In genomic region chr10:57993302-57993701, GRCh38 we compare ENCODE assay signal across 21 cellular contexts.
"Had no signal": no experiment of that assay in that cellular context is flagged by ENCODE, and none has a peak within 500 bp of the region (broad histone marks: within the 10 kb centered on the region; RNA-seq: fewer than 3 reads in every experiment).

No MANE protein-coding gene starts in this region.

- H3K4me3 Mint-ChIP-seq: activated CD4-positive, alpha-beta memory T cell treated with anti-CD3 and anti-CD28 coated beads, Interleukin-2, amount 10 ng/mL, durations not matched to agents 7 days and 5 days; activated CD4-positive, alpha-beta T cell treated with anti-CD3 and anti-CD28 coated beads for 36 hours; activated naive CD4-positive, alpha-beta T cell treated with anti-CD3 and anti-CD28 coated beads, Interleukin-2, amount 10 ng/mL, durations not matched to agents 7 days and 5 days; activated naive CD8-positive, alpha-beta T cell treated with anti-CD3 and anti-CD28 coated beads for 36 hours; activated T-helper 17 cell treated with anti-CD3 and anti-CD28 coated beads, Interleukin-2, amount 50 U/mL, for 72 hours; T-helper 17 cell had no signal

- ATAC-seq: activated CD4-positive, alpha-beta T cell treated with anti-CD3 and anti-CD28 coated beads for 36 hours; activated T-helper 17 cell treated with anti-CD3 and anti-CD28 coated beads, Interleukin-2, amount 50 U/mL, for 72 hours; T-helper 17 cell had no signal

- DNase-seq: activated CD4-positive, alpha-beta memory T cell treated with anti-CD3 and anti-CD28 coated beads, Interleukin-2, amount 10 ng/mL, durations not matched to agents 7 days and 5 days; activated CD4-positive, alpha-beta T cell treated with anti-CD3 and anti-CD28 coated beads for 36 hours; activated CD4-positive, alpha-beta T cell treated with anti-CD3 and anti-CD28 coated beads, Interleukin-2, amount 50 U/mL, for 1 hour; activated gamma-delta T cell treated with Interleukin-2 at 50 U/mL for 16 hours; activated naive CD4-positive, alpha-beta T cell treated with anti-CD3 and anti-CD28 coated beads, Interleukin-2, amount 10 ng/mL, durations not matched to agents 7 days and 5 days; activated naive CD8-positive, alpha-beta T cell treated with anti-CD3 and anti-CD28 coated beads for 36 hours; activated T-cell treated with anti-CD3 and anti-CD28 coated beads for 4 hours; activated T-cell treated with anti-CD3 and anti-CD28 coated beads, Interleukin-2, amount 50 U/mL, for 48 hours; anterior cingulate cortex; caudate nucleus; Karpas-422; NCI-H1436 treated with DMSO at 0.1 percent for 48 hours; NCI-H187; NCI-H2081; NCI-H510A treated with DMSO at 0.1 percent for 48 hours; SHP77 treated with DMSO at 0.1 percent for 48 hours; T-helper 17 cell; T-helper 9 cell had no signal

- H3K9me3 Mint-ChIP-seq: activated CD4-positive, alpha-beta memory T cell treated with anti-CD3 and anti-CD28 coated beads, Interleukin-2, amount 10 ng/mL, durations not matched to agents 7 days and 5 days; activated naive CD8-positive, alpha-beta T cell treated with anti-CD3 and anti-CD28 coated beads for 36 hours; activated T-helper 17 cell treated with anti-CD3 and anti-CD28 coated beads, Interleukin-2, amount 50 U/mL, for 72 hours had no signal

- H3K36me3 Mint-ChIP-seq: activated naive CD4-positive, alpha-beta T cell treated with anti-CD3 and anti-CD28 coated beads, Interleukin-2, amount 10 ng/mL, durations not matched to agents 7 days and 5 days; activated naive CD8-positive, alpha-beta T cell treated with anti-CD3 and anti-CD28 coated beads for 36 hours had no signal

- H3K4me1 Mint-ChIP-seq: activated CD4-positive, alpha-beta memory T cell treated with anti-CD3 and anti-CD28 coated beads, Interleukin-2, amount 10 ng/mL, durations not matched to agents 7 days and 5 days; activated CD4-positive, alpha-beta T cell treated with anti-CD3 and anti-CD28 coated beads for 36 hours; activated naive CD4-positive, alpha-beta T cell treated with anti-CD3 and anti-CD28 coated beads, Interleukin-2, amount 10 ng/mL, durations not matched to agents 7 days and 5 days; activated naive CD8-positive, alpha-beta T cell treated with anti-CD3 and anti-CD28 coated beads for 36 hours; activated T-helper 17 cell treated with anti-CD3 and anti-CD28 coated beads, Interleukin-2, amount 50 U/mL, for 72 hours; T-helper 17 cell had no signal

- FAIRE-seq: RCC 7860, TTC549 had no signal

- H3K27ac Mint-ChIP-seq: activated CD4-positive, alpha-beta memory T cell treated with anti-CD3 and anti-CD28 coated beads, Interleukin-2, amount 10 ng/mL, durations not matched to agents 7 days and 5 days; activated CD4-positive, alpha-beta T cell treated with anti-CD3 and anti-CD28 coated beads for 36 hours; activated naive CD4-positive, alpha-beta T cell treated with anti-CD3 and anti-CD28 coated beads, Interleukin-2, amount 10 ng/mL, durations not matched to agents 7 days and 5 days; activated naive CD8-positive, alpha-beta T cell treated with anti-CD3 and anti-CD28 coated beads for 36 hours; activated T-helper 17 cell treated with anti-CD3 and anti-CD28 coated beads, Interleukin-2, amount 50 U/mL, for 72 hours; T-helper 17 cell had no signal

- H3K27me3 Mint-ChIP-seq: activated CD4-positive, alpha-beta memory T cell treated with anti-CD3 and anti-CD28 coated beads, Interleukin-2, amount 10 ng/mL, durations not matched to agents 7 days and 5 days; activated CD4-positive, alpha-beta T cell treated with anti-CD3 and anti-CD28 coated beads for 36 hours; activated naive CD4-positive, alpha-beta T cell treated with anti-CD3 and anti-CD28 coated beads, Interleukin-2, amount 10 ng/mL, durations not matched to agents 7 days and 5 days; T-helper 17 cell had no signal
